21 cellular contexts compared by ENCODE assay signal in genomic region chr14:99282261-99283050, GRCh38. TPM values are rescaled to one million over a fixed set of nuclear protein-coding genes. Genes with fewer than 3 reads are reported as not detected.
DNase-seq lines count a peak whose midpoint lies in the region; TF ChIP-seq lines count a peak whose summit lies in the region.
"Had no signal": no experiment of that assay in that cellular context is flagged by ENCODE, and none has a peak within 500 bp of the region (broad histone marks: within the 10 kb centered on the region; RNA-seq: fewer than 3 reads in every experiment).

No MANE protein-coding gene starts in this region.

- DNase-seq in GM13977 (ENCODE audit: low spot score) (peak; percentile 4), NB4 (ENCODE audit: low read depth) (peak; percentile 54), immature natural killer cell (no peak), osteocyte (ENCODE audit: extremely low spot score, unreplicated experiment) (peak; percentile 79), NCI-H2227 treated with DMSO at 0.1 percent for 48 hours (lab: John Stamatoyannopoulos, UW) (no peak), COLO829 (ENCODE audit: low spot score) (no peak)
- DNase-seq in activated effector memory CD4-positive, alpha-beta T cell treated with Interleukin-2 at 50 U/mL for 16 hours = no peak
- DNase-seq: CD8-positive, alpha-beta T cell; COR-L47; DMS 273 treated with DMSO at 0.1 percent for 48 hours; DMS53; DND-41; EL; GOT3 had no signal

- no peak overlapping the region for H3K4me3 ChIP-seq in NB4 (ENCODE audit: low read depth, low read length)
- H3K4me3 ChIP-seq: BLaER1 treated with 17β-estradiol and CSF1 and Interleukin-3, amounts not matched to agents 10 nM and 100 nM; GM12878; HAP-1 had no signal

- in situ Hi-C loops in GM13977 (cut with MboI; ENCODE audit: low pct_unique_long_range_greater_than_20kb, low sequenced_read_pairs, unreplicated experiment) = no loop called here

- H3K4me3 Mint-ChIP-seq in immature natural killer cell (peak overlapping the region in 3 of 5 donors; percentile 3 to 64 (median 29)), osteocyte (ENCODE audit: unreplicated experiment) (no peak overlapping the region)
- H3K4me3 Mint-ChIP-seq: B cell; CD8-positive, alpha-beta T cell; IgD-negative memory B cell had no signal

- no peak for TF ChIP-seq POLR2A in NB4 (IDR thresholded peaks at IDR 0.05; ENCODE audit: extremely low read depth, insufficient read length)

- H3K4me1 Mint-ChIP-seq in immature natural killer cell (peaks cover 78 to 87% of the 10 kb centered on the region in 2 donors), osteocyte (ENCODE audit: unreplicated experiment) (no peaks in the 10 kb centered on the region)

- H3K9me3 Mint-ChIP-seq in immature natural killer cell = no peaks in the 10 kb centered on the region
- no peaks in the 10 kb centered on the region for H3K9me3 Mint-ChIP-seq in osteocyte (ENCODE audit: unreplicated experiment)
- H3K9me3 Mint-ChIP-seq: CD8-positive, alpha-beta T cell; IgD-negative memory B cell had no signal

- peaks cover 14 to 37% (median 19%) of the 10 kb centered on the region in 3 donors for H3K36me3 Mint-ChIP-seq in immature natural killer cell
- H3K36me3 Mint-ChIP-seq in osteocyte (ENCODE audit: unreplicated experiment) = no peaks in the 10 kb centered on the region

- H3K27ac Mint-ChIP-seq in immature natural killer cell (peak overlapping the region in 5 of 6 donors; percentile 55 to 83 (median 78)), osteocyte (ENCODE audit: unreplicated experiment) (no peak overlapping the region)
- H3K27ac Mint-ChIP-seq: B cell; CD8-positive, alpha-beta T cell; IgD-negative memory B cell had no signal

- TF ChIP-seq CTCF in GM13977 (IDR thresholded peaks at IDR 0.05; ENCODE audit: extremely low read depth, insufficient read depth, missing control alignments) (no peak), NB4 (IDR thresholded peaks at IDR 0.05; ENCODE audit: low read depth, low read length) (no peak), osteocyte (IDR thresholded peaks at IDR 0.05) (no peak)

- H3K27me3 Mint-ChIP-seq in immature natural killer cell (ENCODE audit: low read depth in 3 of 3) (peaks cover 2 to 12% (median 3%) of the 10 kb centered on the region in 3 donors), osteocyte (ENCODE audit: unreplicated experiment) (peaks cover 48% of the 10 kb centered on the region)

RNA-seq across cellular contexts. Expression of gene BCL11B, which starts 10.5 kb away (rescaled TPM):
- 1 to 10 TPM in 2 of 3 donors, under 1 TPM in 1; 0.75 to 3.1 (median 1.0) TPM for polyA plus RNA-seq in immature natural killer cell
- 0.16 and 0.18 TPM in 2 replicates for total RNA-seq in osteocyte
- total RNA-seq: G401, HepG2 had no signal
- polyA plus RNA-seq: HepG2 had no signal

Comparison
In these comparisons a context has a peak if more than half of its experiments do, and no peak if none do; other contexts are left out.
1. DNase-seq: peak in GM13977 (single experiment), NB4 (single experiment) and osteocyte (single experiment); none in immature natural killer cell (0 of 3), NCI-H2227 treated with DMSO at 0.1 percent for 48 hours (single experiment), activated effector memory CD4-positive, alpha-beta T cell treated with Interleukin-2 at 50 U/mL for 16 hours (single experiment) and COLO829 (single experiment).